In the genomic region with DNA sequence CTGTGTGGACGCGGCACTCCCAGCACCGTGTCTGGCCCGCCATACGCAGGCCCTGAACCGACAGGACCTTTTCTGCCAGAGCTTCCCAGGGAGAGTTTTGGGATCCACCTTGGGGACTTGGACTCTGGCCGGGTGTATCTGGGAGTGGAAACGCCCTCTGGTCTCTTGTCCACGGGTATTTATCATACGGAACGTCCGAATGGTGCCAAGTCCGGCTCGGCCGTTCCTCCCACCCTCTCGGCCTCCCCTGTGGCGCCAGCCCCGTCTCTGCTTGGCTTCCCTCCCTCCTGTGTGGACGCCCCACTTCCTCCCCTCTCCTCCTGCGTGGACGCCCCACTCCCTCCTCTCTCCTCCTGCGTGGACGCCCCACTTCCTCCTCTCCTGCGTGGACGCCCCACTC, we compare ENCODE assay signal across 1 cellular context.
TF ChIP-seq lines count a peak whose summit lies in the region.

No MANE protein-coding gene starts in this region.

TF ChIP-seq in HepG2, 621 proteins besides CTCF, POLR2A, EP300 and RAD21:
- TF ChIP-seq, protein P1, sequence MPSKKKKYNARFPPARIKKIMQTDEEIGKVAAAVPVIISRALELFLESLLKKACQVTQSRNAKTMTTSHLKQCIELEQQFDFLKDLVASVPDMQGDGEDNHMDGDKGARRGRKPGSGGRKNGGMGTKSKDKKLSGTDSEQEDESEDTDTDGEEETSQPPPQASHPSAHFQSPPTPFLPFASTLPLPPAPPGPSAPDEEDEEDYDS (CRISPR knock-in tag; IDR thresholded peaks at IDR 0.05) = no peak
- no peak for TF ChIP-seq ATF1 (CRISPR knock-in tag; IDR thresholded peaks at IDR 0.05)
- no peak for TF ChIP-seq NAIF1 (CRISPR knock-in tag; IDR thresholded peaks at IDR 0.05; ENCODE audit: borderline replicate concordance)
- TF ChIP-seq GFI1 (CRISPR knock-in tag; IDR thresholded peaks at IDR 0.05; ENCODE audit: borderline replicate concordance) = no peak
- TF ChIP-seq, protein P2, sequence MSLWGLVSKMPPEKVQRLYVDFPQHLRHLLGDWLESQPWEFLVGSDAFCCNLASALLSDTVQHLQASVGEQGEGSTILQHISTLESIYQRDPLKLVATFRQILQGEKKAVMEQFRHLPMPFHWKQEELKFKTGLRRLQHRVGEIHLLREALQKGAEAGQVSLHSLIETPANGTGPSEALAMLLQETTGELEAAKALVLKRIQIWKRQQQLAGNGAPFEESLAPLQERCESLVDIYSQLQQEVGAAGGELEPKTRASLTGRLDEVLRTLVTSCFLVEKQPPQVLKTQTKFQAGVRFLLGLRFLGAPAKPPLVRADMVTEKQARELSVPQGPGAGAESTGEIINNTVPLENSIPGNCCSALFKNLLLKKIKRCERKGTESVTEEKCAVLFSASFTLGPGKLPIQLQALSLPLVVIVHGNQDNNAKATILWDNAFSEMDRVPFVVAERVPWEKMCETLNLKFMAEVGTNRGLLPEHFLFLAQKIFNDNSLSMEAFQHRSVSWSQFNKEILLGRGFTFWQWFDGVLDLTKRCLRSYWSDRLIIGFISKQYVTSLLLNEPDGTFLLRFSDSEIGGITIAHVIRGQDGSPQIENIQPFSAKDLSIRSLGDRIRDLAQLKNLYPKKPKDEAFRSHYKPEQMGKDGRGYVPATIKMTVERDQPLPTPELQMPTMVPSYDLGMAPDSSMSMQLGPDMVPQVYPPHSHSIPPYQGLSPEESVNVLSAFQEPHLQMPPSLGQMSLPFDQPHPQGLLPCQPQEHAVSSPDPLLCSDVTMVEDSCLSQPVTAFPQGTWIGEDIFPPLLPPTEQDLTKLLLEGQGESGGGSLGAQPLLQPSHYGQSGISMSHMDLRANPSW (CRISPR knock-in tag; IDR thresholded peaks at IDR 0.05; ENCODE audit: borderline replicate concordance) = no peak
- no peak for TF ChIP-seq ZNF20 (CRISPR knock-in tag; IDR thresholded peaks at IDR 0.05)
- TF ChIP-seq, protein P3, sequence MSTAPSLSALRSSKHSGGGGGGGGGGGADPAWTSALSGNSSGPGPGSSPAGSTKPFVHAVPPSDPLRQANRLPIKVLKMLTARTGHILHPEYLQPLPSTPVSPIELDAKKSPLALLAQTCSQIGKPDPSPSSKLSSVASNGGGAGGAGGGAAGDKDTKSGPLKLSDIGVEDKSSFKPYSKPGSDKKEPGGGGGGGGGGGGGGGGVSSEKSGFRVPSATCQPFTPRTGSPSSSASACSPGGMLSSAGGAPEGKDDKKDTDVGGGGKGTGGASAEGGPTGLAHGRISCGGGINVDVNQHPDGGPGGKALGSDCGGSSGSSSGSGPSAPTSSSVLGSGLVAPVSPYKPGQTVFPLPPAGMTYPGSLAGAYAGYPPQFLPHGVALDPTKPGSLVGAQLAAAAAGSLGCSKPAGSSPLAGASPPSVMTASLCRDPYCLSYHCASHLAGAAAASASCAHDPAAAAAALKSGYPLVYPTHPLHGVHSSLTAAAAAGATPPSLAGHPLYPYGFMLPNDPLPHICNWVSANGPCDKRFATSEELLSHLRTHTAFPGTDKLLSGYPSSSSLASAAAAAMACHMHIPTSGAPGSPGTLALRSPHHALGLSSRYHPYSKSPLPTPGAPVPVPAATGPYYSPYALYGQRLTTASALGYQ (CRISPR knock-in tag; IDR thresholded peaks at IDR 0.05) = no peak
- TF ChIP-seq NBN (conservative IDR thresholded peaks at IDR 0.05) = no peak
- TF ChIP-seq, protein P4, sequence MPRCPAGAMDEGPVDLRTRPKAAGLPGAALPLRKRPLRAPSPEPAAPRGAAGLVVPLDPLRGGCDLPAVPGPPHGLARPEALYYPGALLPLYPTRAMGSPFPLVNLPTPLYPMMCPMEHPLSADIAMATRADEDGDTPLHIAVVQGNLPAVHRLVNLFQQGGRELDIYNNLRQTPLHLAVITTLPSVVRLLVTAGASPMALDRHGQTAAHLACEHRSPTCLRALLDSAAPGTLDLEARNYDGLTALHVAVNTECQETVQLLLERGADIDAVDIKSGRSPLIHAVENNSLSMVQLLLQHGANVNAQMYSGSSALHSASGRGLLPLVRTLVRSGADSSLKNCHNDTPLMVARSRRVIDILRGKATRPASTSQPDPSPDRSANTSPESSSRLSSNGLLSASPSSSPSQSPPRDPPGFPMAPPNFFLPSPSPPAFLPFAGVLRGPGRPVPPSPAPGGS (CRISPR knock-in tag; IDR thresholded peaks at IDR 0.05) = no peak
- TF ChIP-seq, protein P5, sequence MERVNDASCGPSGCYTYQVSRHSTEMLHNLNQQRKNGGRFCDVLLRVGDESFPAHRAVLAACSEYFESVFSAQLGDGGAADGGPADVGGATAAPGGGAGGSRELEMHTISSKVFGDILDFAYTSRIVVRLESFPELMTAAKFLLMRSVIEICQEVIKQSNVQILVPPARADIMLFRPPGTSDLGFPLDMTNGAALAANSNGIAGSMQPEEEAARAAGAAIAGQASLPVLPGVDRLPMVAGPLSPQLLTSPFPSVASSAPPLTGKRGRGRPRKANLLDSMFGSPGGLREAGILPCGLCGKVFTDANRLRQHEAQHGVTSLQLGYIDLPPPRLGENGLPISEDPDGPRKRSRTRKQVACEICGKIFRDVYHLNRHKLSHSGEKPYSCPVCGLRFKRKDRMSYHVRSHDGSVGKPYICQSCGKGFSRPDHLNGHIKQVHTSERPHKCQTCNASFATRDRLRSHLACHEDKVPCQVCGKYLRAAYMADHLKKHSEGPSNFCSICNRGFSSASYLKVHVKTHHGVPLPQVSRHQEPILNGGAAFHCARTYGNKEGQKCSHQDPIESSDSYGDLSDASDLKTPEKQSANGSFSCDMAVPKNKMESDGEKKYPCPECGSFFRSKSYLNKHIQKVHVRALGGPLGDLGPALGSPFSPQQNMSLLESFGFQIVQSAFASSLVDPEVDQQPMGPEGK (CRISPR knock-in tag; IDR thresholded peaks at IDR 0.05) = no peak
- TF ChIP-seq ZIK1 (CRISPR knock-in tag; IDR thresholded peaks at IDR 0.05; ENCODE audit: borderline replicate concordance, low read depth) = no peak
- TF ChIP-seq, protein P6, sequence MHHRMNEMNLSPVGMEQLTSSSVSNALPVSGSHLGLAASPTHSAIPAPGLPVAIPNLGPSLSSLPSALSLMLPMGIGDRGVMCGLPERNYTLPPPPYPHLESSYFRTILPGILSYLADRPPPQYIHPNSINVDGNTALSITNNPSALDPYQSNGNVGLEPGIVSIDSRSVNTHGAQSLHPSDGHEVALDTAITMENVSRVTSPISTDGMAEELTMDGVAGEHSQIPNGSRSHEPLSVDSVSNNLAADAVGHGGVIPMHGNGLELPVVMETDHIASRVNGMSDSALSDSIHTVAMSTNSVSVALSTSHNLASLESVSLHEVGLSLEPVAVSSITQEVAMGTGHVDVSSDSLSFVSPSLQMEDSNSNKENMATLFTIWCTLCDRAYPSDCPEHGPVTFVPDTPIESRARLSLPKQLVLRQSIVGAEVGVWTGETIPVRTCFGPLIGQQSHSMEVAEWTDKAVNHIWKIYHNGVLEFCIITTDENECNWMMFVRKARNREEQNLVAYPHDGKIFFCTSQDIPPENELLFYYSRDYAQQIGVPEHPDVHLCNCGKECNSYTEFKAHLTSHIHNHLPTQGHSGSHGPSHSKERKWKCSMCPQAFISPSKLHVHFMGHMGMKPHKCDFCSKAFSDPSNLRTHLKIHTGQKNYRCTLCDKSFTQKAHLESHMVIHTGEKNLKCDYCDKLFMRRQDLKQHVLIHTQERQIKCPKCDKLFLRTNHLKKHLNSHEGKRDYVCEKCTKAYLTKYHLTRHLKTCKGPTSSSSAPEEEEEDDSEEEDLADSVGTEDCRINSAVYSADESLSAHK (CRISPR knock-in tag; IDR thresholded peaks at IDR 0.05; ENCODE audit: borderline replicate concordance) = no peak
- no peak for TF ChIP-seq SP1 (IDR thresholded peaks at IDR 0.05)
- TF ChIP-seq SP1 (CRISPR knock-in tag; IDR thresholded peaks at IDR 0.05) = no peak
- TF ChIP-seq MATR3 (CRISPR knock-in tag; IDR thresholded peaks at IDR 0.05) = no peak
- no peak for TF ChIP-seq ZNF747 (CRISPR knock-in tag; IDR thresholded peaks at IDR 0.05; ENCODE audit: borderline replicate concordance)
- no peak for TF ChIP-seq ZFP62 (CRISPR knock-in tag; IDR thresholded peaks at IDR 0.05)
- TF ChIP-seq, protein P7, sequence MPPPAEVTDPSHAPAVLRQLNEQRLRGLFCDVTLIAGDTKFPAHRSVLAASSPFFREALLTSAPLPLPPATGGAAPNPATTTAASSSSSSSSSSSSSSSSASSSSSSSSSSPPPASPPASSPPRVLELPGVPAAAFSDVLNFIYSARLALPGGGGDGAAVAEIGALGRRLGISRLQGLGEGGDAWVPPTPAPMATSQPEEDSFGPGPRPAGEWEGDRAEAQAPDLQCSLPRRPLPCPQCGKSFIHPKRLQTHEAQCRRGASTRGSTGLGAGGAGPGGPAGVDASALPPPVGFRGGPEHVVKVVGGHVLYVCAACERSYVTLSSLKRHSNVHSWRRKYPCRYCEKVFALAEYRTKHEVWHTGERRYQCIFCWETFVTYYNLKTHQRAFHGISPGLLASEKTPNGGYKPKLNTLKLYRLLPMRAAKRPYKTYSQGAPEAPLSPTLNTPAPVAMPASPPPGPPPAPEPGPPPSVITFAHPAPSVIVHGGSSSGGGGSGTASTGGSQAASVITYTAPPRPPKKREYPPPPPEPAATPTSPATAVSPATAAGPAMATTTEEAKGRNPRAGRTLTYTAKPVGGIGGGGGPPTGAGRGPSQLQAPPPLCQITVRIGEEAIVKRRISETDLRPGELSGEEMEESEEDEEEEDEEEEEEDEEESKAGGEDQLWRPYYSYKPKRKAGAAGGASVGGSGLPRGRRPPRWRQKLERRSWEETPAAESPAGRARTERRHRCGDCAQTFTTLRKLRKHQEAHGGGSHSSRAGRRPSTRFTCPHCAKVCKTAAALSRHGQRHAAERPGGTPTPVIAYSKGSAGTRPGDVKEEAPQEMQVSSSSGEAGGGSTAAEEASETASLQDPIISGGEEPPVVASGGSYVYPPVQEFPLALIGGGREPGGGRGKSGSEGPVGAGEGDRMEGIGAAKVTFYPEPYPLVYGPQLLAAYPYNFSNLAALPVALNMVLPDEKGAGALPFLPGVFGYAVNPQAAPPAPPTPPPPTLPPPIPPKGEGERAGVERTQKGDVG (CRISPR knock-in tag; IDR thresholded peaks at IDR 0.05; ENCODE audit: borderline replicate concordance) = no peak
- TF ChIP-seq TOE1 (CRISPR knock-in tag; IDR thresholded peaks at IDR 0.05) = no peak
- TF ChIP-seq, protein P8, sequence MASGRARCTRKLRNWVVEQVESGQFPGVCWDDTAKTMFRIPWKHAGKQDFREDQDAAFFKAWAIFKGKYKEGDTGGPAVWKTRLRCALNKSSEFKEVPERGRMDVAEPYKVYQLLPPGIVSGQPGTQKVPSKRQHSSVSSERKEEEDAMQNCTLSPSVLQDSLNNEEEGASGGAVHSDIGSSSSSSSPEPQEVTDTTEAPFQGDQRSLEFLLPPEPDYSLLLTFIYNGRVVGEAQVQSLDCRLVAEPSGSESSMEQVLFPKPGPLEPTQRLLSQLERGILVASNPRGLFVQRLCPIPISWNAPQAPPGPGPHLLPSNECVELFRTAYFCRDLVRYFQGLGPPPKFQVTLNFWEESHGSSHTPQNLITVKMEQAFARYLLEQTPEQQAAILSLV (CRISPR knock-in tag; IDR thresholded peaks at IDR 0.05; ENCODE audit: borderline replicate concordance) = no peak
